ENCODE assay signal across 21 cellular contexts in genomic region chr12:42823679-42824078, GRCh38.
DNase-seq lines count a peak whose midpoint lies in the region; TF ChIP-seq lines count a peak whose summit lies in the region.
"Had no signal": no experiment of that assay in that cellular context is flagged by ENCODE, and none has a peak within 500 bp of the region (broad histone marks: within the 10 kb centered on the region; RNA-seq: fewer than 3 reads in every experiment).

No MANE protein-coding gene starts in this region.

- H3K27ac Mint-ChIP-seq in HFFc6 (no peak overlapping the region), endothelial cell (ENCODE audit: unreplicated experiment) (no peak overlapping the region), mesothelial cell of epicardium (no peak overlapping the region)
- H3K27ac Mint-ChIP-seq: CD14-positive monocyte; CD4-positive, alpha-beta memory T cell; CD4-positive, CD25-positive, alpha-beta regulatory T cell; CD8-positive, alpha-beta memory T cell had no signal

- H3K36me3 Mint-ChIP-seq in HFFc6 (ENCODE audit: low read depth) (no peaks in the 10 kb centered on the region; the same call in 1 of the 2 replicates), endothelial cell (ENCODE audit: low read depth, unreplicated experiment) (no peaks in the 10 kb centered on the region), mesothelial cell of epicardium (no peaks in the 10 kb centered on the region)
- H3K36me3 Mint-ChIP-seq: CD14-positive monocyte; CD4-positive, alpha-beta memory T cell; CD4-positive, CD25-positive, alpha-beta regulatory T cell; CD8-positive, alpha-beta memory T cell had no signal

- TF ChIP-seq CTCF in HFFc6 (IDR thresholded peaks at IDR 0.05) (peak; percentile 24; the same call in 1 of the 2 replicates), endothelial cell (IDR thresholded peaks at IDR 0.05; ENCODE audit: unreplicated experiment) (peak; percentile 23), mesothelial cell of epicardium (IDR thresholded peaks at IDR 0.05; ENCODE audit: unreplicated experiment) (peak; percentile 51)

- no peak for DNase-seq in HFFc6
- no peak for DNase-seq in endothelial cell (ENCODE audit: low spot score)
- no peak for DNase-seq in mesothelial cell of epicardium (ENCODE audit: low spot score in 2 of 2, unreplicated experiment in 2 of 2)
- no peak for DNase-seq in 8988T
- no peak for DNase-seq in stimulated activated CD4-positive, alpha-beta T cell treated with anti-CD3 and anti-CD28 coated beads, Interleukin-12 subunit alpha, Interleukin-12 subunit beta, amount 100 ng/mL, for 4 hours
- no peak for DNase-seq in NCI-H146 (lab: John Stamatoyannopoulos, UW)
- DNase-seq: ACHN; BE2C; C1 segment of cervical spinal cord; CD4-positive, alpha-beta memory T cell; CD4-positive, CD25-positive, alpha-beta regulatory T cell; CD8-positive, alpha-beta memory T cell; COR-L47; DMS 273 treated with DMSO at 0.1 percent for 48 hours; DMS153; DMS53; DMS79; DND-41; EL; GDM1 had no signal

- H3K4me3 Mint-ChIP-seq in HFFc6: no peak overlapping the region
- H3K4me3 Mint-ChIP-seq in endothelial cell (ENCODE audit: unreplicated experiment): no peak overlapping the region
- H3K4me3 Mint-ChIP-seq in mesothelial cell of epicardium: no peak overlapping the region
- H3K4me3 Mint-ChIP-seq: CD14-positive monocyte; CD4-positive, alpha-beta memory T cell; CD8-positive, alpha-beta memory T cell had no signal

- H3K9me3 Mint-ChIP-seq in HFFc6 (no peaks in the 10 kb centered on the region), endothelial cell (ENCODE audit: unreplicated experiment) (no peaks in the 10 kb centered on the region), mesothelial cell of epicardium (peaks cover 18% of the 10 kb centered on the region)

- peaks cover 6% of the 10 kb centered on the region; the same call in 1 of the 2 replicates for H3K4me1 Mint-ChIP-seq in HFFc6 (ENCODE audit: low read depth)
- H3K4me1 Mint-ChIP-seq in endothelial cell (ENCODE audit: unreplicated experiment): peaks cover 12% of the 10 kb centered on the region
- peaks cover 4% of the 10 kb centered on the region for H3K4me1 Mint-ChIP-seq in mesothelial cell of epicardium
- H3K4me1 Mint-ChIP-seq: CD14-positive monocyte; CD4-positive, alpha-beta memory T cell; CD4-positive, CD25-positive, alpha-beta regulatory T cell; CD8-positive, alpha-beta memory T cell had no signal

- H3K27me3 Mint-ChIP-seq in HFFc6 (ENCODE audit: insufficient read depth) (peaks cover 1% of the 10 kb centered on the region; the same call in 1 of the 2 replicates), endothelial cell (ENCODE audit: unreplicated experiment) (no peaks in the 10 kb centered on the region), mesothelial cell of epicardium (ENCODE audit: low read depth) (no peaks in the 10 kb centered on the region)
- H3K27me3 Mint-ChIP-seq: CD4-positive, alpha-beta memory T cell had no signal
